In genomic region chr7:138842111-138842510, GRCh38 we compare ENCODE assay signal across 19 cellular contexts. TPM values are rescaled to one million over a fixed set of nuclear protein-coding genes. Genes with fewer than 3 reads are reported as not detected.
DNase-seq lines count a peak whose midpoint lies in the region; ATAC-seq and TF ChIP-seq lines count a peak whose summit lies in the region.
"Had no signal": no experiment of that assay in that cellular context is flagged by ENCODE, and none has a peak within 500 bp of the region (broad histone marks: within the 10 kb centered on the region; RNA-seq: fewer than 3 reads in every experiment).

No MANE protein-coding gene starts in this region.

- no peak overlapping the region for H3K4me2 ChIP-seq in MM.1S (ENCODE audit: low read depth, low read length)
- H3K4me2 ChIP-seq: BLaER1 treated with 17β-estradiol and CSF1 and Interleukin-3, amounts not matched to agents 10 nM and 100 nM had no signal

- H3K36me3 Mint-ChIP-seq in nephron progenitor cell (ENCODE audit: low read depth) = peaks cover 77% of the 10 kb centered on the region
- H3K36me3 Mint-ChIP-seq: IgD-negative memory B cell, immature natural killer cell, naive B cell had no signal

- no peaks in the 10 kb centered on the region for H3K4me1 ChIP-seq in sigmoid colon
- H3K4me1 ChIP-seq in MM.1S (ENCODE audit: low read length) = no peaks in the 10 kb centered on the region
- H3K4me1 ChIP-seq: BLaER1 treated with 17β-estradiol and CSF1 and Interleukin-3, amounts not matched to agents 10 nM and 100 nM had no signal

- intact Hi-C loops in sigmoid colon (cut with DNase I) = no loop called here

- H3K27me3 ChIP-seq in sigmoid colon = no peaks in the 10 kb centered on the region
- H3K27me3 ChIP-seq in MM.1S (replicated peaks; ENCODE audit: insufficient read depth, low read length) = no peaks in the 10 kb centered on the region
- H3K27me3 ChIP-seq: BLaER1 treated with 17β-estradiol and CSF1 and Interleukin-3, amounts not matched to agents 10 nM and 100 nM had no signal

- H4K20me1 ChIP-seq in MM.1S (ENCODE audit: insufficient read depth, low read length) = no peaks in the 10 kb centered on the region
- H4K20me1 ChIP-seq: BLaER1 treated with 17β-estradiol and CSF1 and Interleukin-3, amounts not matched to agents 10 nM and 100 nM had no signal

- no peaks in the 10 kb centered on the region for H3K9me3 Mint-ChIP-seq in nephron progenitor cell
- H3K9me3 Mint-ChIP-seq: brain, immature natural killer cell, naive B cell had no signal

- no peak for ATAC-seq in GM21717 (IDR thresholded peaks at IDR 0.05; ENCODE audit: unreplicated experiment)

- H3K9ac ChIP-seq in MM.1S (ENCODE audit: low read length) = no peak overlapping the region
- H3K9ac ChIP-seq: BLaER1 treated with 17β-estradiol and CSF1 and Interleukin-3, amounts not matched to agents 10 nM and 100 nM had no signal

- H3K4me3 ChIP-seq in choroid plexus epithelial cell (ENCODE audit: low read depth, low read length) (no peak overlapping the region), sigmoid colon (no peak overlapping the region), MM.1S (ENCODE audit: low read length) (no peak overlapping the region)
- H3K4me3 ChIP-seq: BLaER1 treated with 17β-estradiol and CSF1 and Interleukin-3, amounts not matched to agents 10 nM and 100 nM had no signal

- H3K9me3 ChIP-seq in sigmoid colon (no peaks in the 10 kb centered on the region), MM.1S (replicated peaks; ENCODE audit: insufficient read depth, low read length) (no peaks in the 10 kb centered on the region)

- no peak overlapping the region for H3K4me3 Mint-ChIP-seq in nephron progenitor cell
- H3K4me3 Mint-ChIP-seq: brain, IgD-negative memory B cell, immature natural killer cell, naive B cell had no signal

- H3K4me1 Mint-ChIP-seq in nephron progenitor cell = peaks cover 7% of the 10 kb centered on the region
- H3K4me1 Mint-ChIP-seq: IgD-negative memory B cell, immature natural killer cell, naive B cell had no signal

- no peak overlapping the region for H2AFZ ChIP-seq in MM.1S (ENCODE audit: low read length)

- H3K36me3 ChIP-seq in sigmoid colon (no peaks in the 10 kb centered on the region), MM.1S (replicated peaks; ENCODE audit: insufficient read depth, low read length) (no peaks in the 10 kb centered on the region)

- no peaks in the 10 kb centered on the region for H3K27me3 Mint-ChIP-seq in nephron progenitor cell (ENCODE audit: low read depth, poor library complexity)
- H3K27me3 Mint-ChIP-seq: naive B cell had no signal

- 78 to 89% methylated on average over 12 of the region's 12 CpGs for WGBS in sigmoid colon, 2 donors

- TF ChIP-seq CTCF in choroid plexus epithelial cell (conservative IDR thresholded peaks at IDR 0.05; ENCODE audit: low read depth, low read length) = no peak
- TF ChIP-seq CTCF in nephron progenitor cell (IDR thresholded peaks at IDR 0.05) = no peak
- TF ChIP-seq CTCF in sigmoid colon (IDR thresholded peaks at IDR 0.05) = no peak
- no peak for TF ChIP-seq CTCF in MM.1S (IDR thresholded peaks at IDR 0.05; ENCODE audit: low read length)

- DNase-seq in ELR (ENCODE audit: low read depth) (peak; percentile 89), RKO (ENCODE audit: low spot score) (peak; percentile 29), choroid plexus epithelial cell (ENCODE audit: low read depth) (peak; percentile 90), nephron progenitor cell (peak; percentile 3), LoVo (ENCODE audit: low spot score) (no peak), sigmoid colon (no peak), MM.1S (no peak)
- DNase-seq: activated T-cell treated with anti-CD3 and anti-CD28 coated beads for 4 hours, immature natural killer cell, naive B cell, RPMI8226 had no signal

- TF ChIP-seq EP300 in sigmoid colon (IDR thresholded peaks at IDR 0.05) = no peak

- no peaks in the 10 kb centered on the region for H3K9me2 ChIP-seq in MM.1S (replicated peaks; ENCODE audit: insufficient read depth, low read length)

- H3F3A ChIP-seq in MM.1S (ENCODE audit: insufficient read depth, low read length) = no peaks in the 10 kb centered on the region

- H3K79me2 ChIP-seq in MM.1S (ENCODE audit: low read length) = no peaks in the 10 kb centered on the region

- H3K27ac Mint-ChIP-seq in nephron progenitor cell = no peak overlapping the region
- H3K27ac Mint-ChIP-seq: brain, IgD-negative memory B cell, immature natural killer cell had no signal

- no peak for TF ChIP-seq POLR2A in sigmoid colon (IDR thresholded peaks at IDR 0.05)

- H3K27ac ChIP-seq in sigmoid colon = no peak overlapping the region
- H3K27ac ChIP-seq in MM.1S (ENCODE audit: low read length) = no peak overlapping the region
- H3K27ac ChIP-seq: BLaER1 treated with 17β-estradiol and CSF1 and Interleukin-3, amounts not matched to agents 10 nM and 100 nM; VCaP had no signal

RNA-seq across cellular contexts. Expression of gene ATP6V0A4, which starts 44.1 kb away (rescaled TPM):
- not detected for total RNA-seq in sigmoid colon
- polyA plus RNA-seq in sigmoid colon = not detected
- total RNA-seq: skeletal muscle tissue had no signal
- polyA plus RNA-seq: IgD-negative memory B cell, immature natural killer cell, urinary bladder had no signal

RNA-seq across cellular contexts. Expression of gene TMEM213, which starts 44.3 kb away (rescaled TPM):
- not detected for total RNA-seq in sigmoid colon
- under 1 TPM in 1 of 3 donors, not detected in 2; 0.01 TPM for polyA plus RNA-seq in sigmoid colon
- total RNA-seq: endothelial cell of umbilical vein, skeletal muscle tissue, urinary bladder had no signal
- polyA plus RNA-seq: endothelial cell of umbilical vein, IgD-negative memory B cell, urinary bladder had no signal

Comparison
In these comparisons a context has a peak if more than half of its experiments do, and no peak if none do; other contexts are left out.
1. DNase-seq: peak in ELR (single experiment), RKO (single experiment), choroid plexus epithelial cell (single experiment) and nephron progenitor cell (single experiment); none in LoVo (single experiment), sigmoid colon (single experiment) and MM.1S (single experiment).